Comparison of ENCODE assay signal across 11 cellular contexts in the genomic region with DNA sequence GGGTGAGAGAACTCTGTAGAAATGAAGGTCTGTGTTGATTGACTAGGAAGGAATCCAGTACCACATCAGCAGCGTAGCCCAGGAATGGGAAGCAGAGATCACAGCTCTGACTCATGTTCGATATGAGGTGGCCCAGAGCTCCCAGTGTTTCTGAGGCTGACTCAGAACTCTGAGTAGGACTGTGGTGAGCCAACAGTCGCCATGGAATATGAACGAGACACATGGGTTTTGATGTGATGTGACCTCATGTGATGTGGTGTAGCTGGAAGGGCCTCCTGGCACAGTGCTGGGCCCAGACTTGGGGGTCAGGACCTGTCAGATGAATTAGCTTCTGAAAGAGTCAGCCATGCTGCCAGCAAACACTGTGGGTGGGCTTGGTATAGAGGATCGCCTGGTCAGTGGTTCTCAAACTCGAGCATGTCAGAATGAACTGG.
DNase-seq lines count a peak whose midpoint lies in the region; ATAC-seq, FAIRE-seq and TF ChIP-seq lines count a peak whose summit lies in the region.
"Had no signal": no experiment of that assay in that cellular context is flagged by ENCODE, and none has a peak within 500 bp of the region (broad histone marks: within the 10 kb centered on the region; RNA-seq: fewer than 3 reads in every experiment).

No MANE protein-coding gene starts in this region.

- H3K36me3 Mint-ChIP-seq in H9 (ENCODE audit: insufficient read depth in 1 of 3, low read depth in 3 of 3), result no peaks in the 10 kb centered on the region

- no CpG with 5 or more reads among the region's 6 CpGs for WGBS in H9 (ENCODE audit: extremely low coverage, insufficient read length, low lambda C conversion rate)
- WGBS in lung, 2 donors, result 75 to 83% methylated on average over 6 of the region's 6 CpGs
- WGBS in small intestine, 3 donors, result 73 to 81% (median 79%) methylated on average over 6 of the region's 6 CpGs

- H4K5ac ChIP-seq in H9 (ENCODE audit: insufficient read length, low read depth, low read length), result no peak overlapping the region

- H3K9me3 Mint-ChIP-seq in H9, result no peaks in the 10 kb centered on the region
- H3K9me3 Mint-ChIP-seq: activated B cell treated with CpG ODN at 0.5 μM for 24 hours had no signal

- no peaks in the 10 kb centered on the region for H3K9me2 ChIP-seq in OCI-LY7 (ENCODE audit: insufficient read depth, low read length)

- no peak overlapping the region for H3K4ac ChIP-seq in H9 (ENCODE audit: low read depth, low read length)

- peak overlapping the region; percentile 46 for H2AK5ac ChIP-seq in H9 (ENCODE audit: insufficient read length, low read length)

- H3K4me2 ChIP-seq in H9 (ENCODE audit: insufficient read depth, insufficient read length, low read length) (no peak overlapping the region), OCI-LY7 (ENCODE audit: low read length) (no peak overlapping the region)

- H3K23me2 ChIP-seq in H9 (ENCODE audit: insufficient read length, low read depth, low read length, poor library complexity, severe bottlenecking), result no peaks in the 10 kb centered on the region

- no peak overlapping the region for H3K56ac ChIP-seq in H9 (ENCODE audit: insufficient read length, low read depth, low read length)

- POLR2A ChIA-PET in OCI-LY7 (lab: Charles Lee), result interaction anchor here (1.2 kb wide), 1 partner anchor 9 kb away, joined by 3 read pairs; no protein-coding TSS in a partner anchor

- DNase-seq in AG08395 (ENCODE audit: low spot score), result peak; percentile 92
- no peak for DNase-seq in H9
- DNase-seq in amniotic stem cell (lab: John Stamatoyannopoulos, UW), result peak; percentile 91
- DNase-seq in lung (ENCODE audit: low spot score), result no peak
- no peak for DNase-seq in OCI-LY7 (ENCODE audit: low spot score)
- no peak for DNase-seq in small intestine
- DNase-seq: activated B cell treated with CpG ODN at 0.5 μM for 24 hours; effector CD8-positive, alpha-beta T cell; GF-D8 had no signal

- no peak overlapping the region for H4K8ac ChIP-seq in H9 (replicated peaks; ENCODE audit: insufficient read length, low read depth, low read length)

- H4K20me1 ChIP-seq in H9 (ENCODE audit: control insufficient read depth, insufficient read depth, insufficient read length), result no peaks in the 10 kb centered on the region
- H4K20me1 ChIP-seq in OCI-LY7 (ENCODE audit: insufficient read depth, low read length), result no peaks in the 10 kb centered on the region

- H3K27me3 ChIP-seq in H9 (ENCODE audit: insufficient read depth, low read length) (no peaks in the 10 kb centered on the region), lung (ENCODE audit: control insufficient read depth, insufficient read depth) (no peaks in the 10 kb centered on the region), small intestine (ENCODE audit: control insufficient read depth in 2 of 2, insufficient read depth in 2 of 2, low read length in 2 of 2) (no peaks in the 10 kb centered on the region)

- H2BK120ac ChIP-seq in H9 (ENCODE audit: low read depth, low read length, poor library complexity, severe bottlenecking), result no peak overlapping the region

- H3K27ac ChIP-seq in H9 (ENCODE audit: insufficient read length, low read depth, low read length), result no peak overlapping the region
- no peak overlapping the region for H3K27ac ChIP-seq in lung (ENCODE audit: low read depth in 1 of 2, low read length in 1 of 2)
- no peak overlapping the region for H3K27ac ChIP-seq in OCI-LY7 (ENCODE audit: low read depth, low read length, poor library complexity, severe bottlenecking)
- H3K27ac ChIP-seq in small intestine (ENCODE audit: low read depth in 1 of 2, low read length in 1 of 2), result no peak overlapping the region

- no peak overlapping the region for H3K4me3 Mint-ChIP-seq in H9
- H3K4me3 Mint-ChIP-seq: activated B cell treated with CpG ODN at 0.5 μM for 24 hours had no signal

- H3K9ac ChIP-seq in H9 (ENCODE audit: extremely low read depth, insufficient read length, low read length), result no peak overlapping the region

- 0 out of 2 replicates have a peak overlapping the region, but pooled peaks have one; percentile 20 for H2BK15ac ChIP-seq in H9 (ENCODE audit: low read depth, low read length)

- peaks cover 6% of the 10 kb centered on the region; the same call in 1 of the 2 replicates for H3K4me1 ChIP-seq in H9 (ENCODE audit: insufficient read depth, low read length)
- H3K4me1 ChIP-seq in lung (ENCODE audit: control insufficient read depth in 2 of 2, insufficient read depth in 2 of 2, low read length in 2 of 2), result no peaks in the 10 kb centered on the region
- H3K4me1 ChIP-seq in OCI-LY7 (ENCODE audit: insufficient read depth, low read length, poor library complexity, severe bottlenecking), result no peaks in the 10 kb centered on the region
- no peaks in the 10 kb centered on the region for H3K4me1 ChIP-seq in small intestine (ENCODE audit: control insufficient read depth in 2 of 2, insufficient read depth in 1 of 2, low read depth in 1 of 2, low read length in 1 of 2)

- peaks cover 41 to 45% of the 10 kb centered on the region in 2 experiments for H3K4me1 Mint-ChIP-seq in H9
- H3K4me1 Mint-ChIP-seq: activated B cell treated with CpG ODN at 0.5 μM for 24 hours had no signal

- no peaks in the 10 kb centered on the region for H3K9me3 ChIP-seq in H9 (ENCODE audit: control insufficient read depth, low read depth, low read length)
- H3K9me3 ChIP-seq in lung (ENCODE audit: control insufficient read depth in 2 of 2, insufficient read depth in 1 of 2, low read length in 1 of 2), result no peaks in the 10 kb centered on the region
- H3K9me3 ChIP-seq in OCI-LY7 (ENCODE audit: low read length), result no peaks in the 10 kb centered on the region
- H3K9me3 ChIP-seq in small intestine (ENCODE audit: control insufficient read depth, low read depth), result no peaks in the 10 kb centered on the region

- H3K79me2 ChIP-seq in H9 (ENCODE audit: insufficient read depth, low read length), result no peaks in the 10 kb centered on the region
- no peaks in the 10 kb centered on the region for H3K79me2 ChIP-seq in OCI-LY7 (ENCODE audit: insufficient read depth, low read depth, low read length)

- no peak overlapping the region for H3K4me3 ChIP-seq in lung
- H3K4me3 ChIP-seq in OCI-LY7 (ENCODE audit: low read depth, low read length, poor library complexity, severe bottlenecking), result no peak overlapping the region
- no peak overlapping the region for H3K4me3 ChIP-seq in small intestine (ENCODE audit: low read depth in 1 of 2, low read length in 2 of 2)

- intact Hi-C loops in OCI-LY7 (cut with micrococcal nuclease; ENCODE audit: unreplicated experiment), result no loop called here

- H3K36me3 ChIP-seq in lung (ENCODE audit: control insufficient read depth in 2 of 2, insufficient read depth in 2 of 2, low read length in 2 of 2) (no peaks in the 10 kb centered on the region), OCI-LY7 (ENCODE audit: insufficient read depth, low read length) (no peaks in the 10 kb centered on the region), small intestine (ENCODE audit: control insufficient read depth in 2 of 2, insufficient read depth in 2 of 2, low read length in 2 of 2) (no peaks in the 10 kb centered on the region)

- H3K79me1 ChIP-seq in H9 (ENCODE audit: insufficient read depth, low read depth, low read length, poor library complexity, severe bottlenecking), result no peaks in the 10 kb centered on the region

- H3K14ac ChIP-seq in H9 (ENCODE audit: insufficient read depth, low read length), result no peak overlapping the region; the same call in 1 of the 2 replicates

- CTCF ChIA-PET in OCI-LY7 (lab: Charles Lee; ENCODE audit: unreplicated experiment), result no interaction called here

- H2BK5ac ChIP-seq in H9 (ENCODE audit: insufficient read length, low read length), result no peak overlapping the region

- H4K91ac ChIP-seq in H9 (ENCODE audit: insufficient read length, low read depth, low read length), result no peak overlapping the region

- H2BK12ac ChIP-seq in H9 (ENCODE audit: insufficient read length, low read depth, low read length), result no peak overlapping the region

- H2BK20ac ChIP-seq in H9 (ENCODE audit: low read depth, low read length, poor library complexity, severe bottlenecking), result no peak overlapping the region

- no peak overlapping the region for H3T11ph ChIP-seq in H9 (ENCODE audit: low read length)

- H3K18ac ChIP-seq in H9 (ENCODE audit: insufficient read length, low read depth, low read length), result no peak overlapping the region

- TF ChIP-seq CTCF in H9 (conservative IDR thresholded peaks at IDR 0.05) (no peak), lung (IDR thresholded peaks at IDR 0.05; ENCODE audit: control extremely low read depth, extremely low read depth) (no peak), OCI-LY7 (conservative IDR thresholded peaks at IDR 0.05; ENCODE audit: low read length) (no peak)

- BruUV-seq in OCI-LY7 (replicated peaks; lab: Mats Ljungman, UMichigan), result no TSS peak

- H3K27me3 Mint-ChIP-seq in H9 (ENCODE audit: low read depth), result no peaks in the 10 kb centered on the region
- H3K27me3 Mint-ChIP-seq: activated B cell treated with CpG ODN at 0.5 μM for 24 hours had no signal

- no peak for FAIRE-seq in small intestine (lab: Jason Lieb, UNC)

- H3K23ac ChIP-seq in H9 (ENCODE audit: insufficient read length, low read depth, low read length), result no peak overlapping the region

- ATAC-seq in lung (ENCODE audit: insufficient read depth, low FRiP score) (peak; percentile 31), HG03097 (IDR thresholded peaks at IDR 0.05; ENCODE audit: low FRiP score, unreplicated experiment) (no peak), HG02885 (IDR thresholded peaks at IDR 0.05; ENCODE audit: poor library complexity, unreplicated experiment) (no peak)

- H2AFZ ChIP-seq in H9 (ENCODE audit: low read length), result no peak overlapping the region
- no peak overlapping the region for H2AFZ ChIP-seq in OCI-LY7 (ENCODE audit: low read length)

- H3K27ac Mint-ChIP-seq in H9, result no peak overlapping the region
- H3K27ac Mint-ChIP-seq: activated B cell treated with CpG ODN at 0.5 μM for 24 hours had no signal

Comparison
In these comparisons a context has a peak if more than half of its experiments do, and no peak if none do; other contexts are left out.
1. DNase-seq: peak in AG08395 (single experiment) and amniotic stem cell (single experiment); none in H9 (single experiment), lung (single experiment), OCI-LY7 (single experiment) and small intestine (single experiment).